1 cellular context compared by ENCODE assay signal in the genomic region with DNA sequence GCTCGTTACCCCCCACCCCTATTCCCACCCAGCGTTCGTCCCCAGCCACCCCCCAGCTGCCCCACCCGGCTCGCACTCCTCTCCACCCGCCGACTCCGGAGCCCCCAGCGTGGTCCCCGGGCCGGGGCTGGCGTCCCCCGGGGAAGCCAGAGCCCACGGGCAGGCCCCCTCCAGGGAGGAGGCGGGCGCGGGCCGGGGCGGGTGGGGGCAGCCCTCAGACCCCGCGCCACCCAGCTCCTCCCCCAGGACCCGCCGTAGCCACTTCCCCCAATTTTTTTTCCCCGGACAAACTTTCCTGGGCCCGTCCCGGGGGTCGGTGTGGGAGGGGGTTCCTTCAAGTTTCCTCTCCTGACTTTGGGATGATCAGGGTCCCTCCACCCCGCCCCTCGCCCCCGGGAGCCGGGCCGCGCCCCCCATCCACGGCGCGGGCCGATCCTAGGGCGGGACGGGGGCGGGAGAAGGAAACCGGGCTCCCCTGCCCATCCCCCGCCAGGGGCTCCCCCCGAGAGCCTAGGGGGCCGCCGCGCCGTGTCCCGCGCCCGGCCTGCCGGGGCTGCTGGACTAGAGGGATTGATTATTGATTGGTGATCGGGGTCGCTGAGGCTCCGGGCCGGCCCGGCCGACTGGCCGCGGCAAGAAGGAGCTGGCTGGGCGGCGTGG.
TF ChIP-seq lines count a peak whose summit lies in the region.

No MANE protein-coding gene starts in this region.

TF ChIP-seq in K562, 482 proteins besides CTCF, POLR2A, EP300 and RAD21:
- TF ChIP-seq CUX1 (CRISPR knock-in tag; IDR thresholded peaks at IDR 0.05), result peak; percentile 90; the same call in 1 of the 2 replicates
- TF ChIP-seq ZSCAN29 (IDR thresholded peaks at IDR 0.05), result no peak
